In genomic region chr19:18000981-18001836, GRCh38 we compare ENCODE assay signal across 8 cellular contexts. TPM values are rescaled to one million over a fixed set of nuclear protein-coding genes. Genes with fewer than 3 reads are reported as not detected.
DNase-seq lines count a peak whose midpoint lies in the region; ATAC-seq and TF ChIP-seq lines count a peak whose summit lies in the region.

No MANE protein-coding gene starts in this region.

- TF ChIP-seq CTCF in GM12865 (IDR thresholded peaks at IDR 0.05; ENCODE audit: insufficient read depth, low read depth, low read length, missing control alignments) (no peak), chondrocyte (IDR thresholded peaks at IDR 0.05) (no peak)

- no peaks in the 10 kb centered on the region for H3K27me3 ChIP-seq in layer of hippocampus (ENCODE audit: control insufficient read depth, insufficient read depth, low read length)

- H3K36me3 Mint-ChIP-seq in chondrocyte (ENCODE audit: low read depth): no peaks in the 10 kb centered on the region

- peak overlapping the region; percentile 87 for H3K27ac ChIP-seq in layer of hippocampus (ENCODE audit: low read depth, low read length)

- H3K27ac Mint-ChIP-seq in chondrocyte (ENCODE audit: unreplicated experiment): no peak overlapping the region

- ATAC-seq in HG02678 (IDR thresholded peaks at IDR 0.05; ENCODE audit: unreplicated experiment) (peak; percentile 68), HG02885 (IDR thresholded peaks at IDR 0.05; ENCODE audit: poor library complexity, unreplicated experiment) (no peak)

- H3K9me3 Mint-ChIP-seq in chondrocyte (ENCODE audit: low read depth): no peaks in the 10 kb centered on the region

- peak overlapping the region; percentile 88 for H3K4me3 ChIP-seq in GM12865 (ENCODE audit: low read depth, low read length)

- H3K27me3 Mint-ChIP-seq in chondrocyte (ENCODE audit: low read depth): peaks cover 2% of the 10 kb centered on the region

- H3K4me1 Mint-ChIP-seq in chondrocyte (ENCODE audit: low read depth): peaks cover 9% of the 10 kb centered on the region

- H3K4me3 Mint-ChIP-seq in chondrocyte (ENCODE audit: unreplicated experiment): peak overlapping the region; percentile 77

- DNase-seq in GM12865 (ENCODE audit: low read depth) (peak; percentile 90), NCI-H2171 treated with DMSO at 0.1 percent for 48 hours (lab: John Stamatoyannopoulos, UW) (peak; percentile 71), chondrocyte (ENCODE audit: low spot score) (no peak)
- DNase-seq in activated CD4-positive, alpha-beta T cell treated with anti-CD3 and anti-CD28 coated beads for 1 hour: peak; percentile 83
- peak; percentile 87 for DNase-seq in stimulated activated CD4-positive, alpha-beta T cell treated with anti-CD3 and anti-CD28 coated beads, Interleukin-1b, Interleukin-23, amount 100 ng/mL, for 48 hours

RNA-seq across cellular contexts. Expression of gene ARRDC2, which starts 6.8 kb away (rescaled TPM):
- total RNA-seq in chondrocyte: 12.2 to 19.8 TPM (median 17.8 TPM) in 3 replicates

RNA-seq across cellular contexts. Expression of gene KCNN1, which starts 34.3 kb away (rescaled TPM):
- 0.31 TPM in 1 of 3 replicates, not detected in the others for total RNA-seq in chondrocyte
